ENCODE assay signal across 8 cellular contexts in the genomic region with DNA sequence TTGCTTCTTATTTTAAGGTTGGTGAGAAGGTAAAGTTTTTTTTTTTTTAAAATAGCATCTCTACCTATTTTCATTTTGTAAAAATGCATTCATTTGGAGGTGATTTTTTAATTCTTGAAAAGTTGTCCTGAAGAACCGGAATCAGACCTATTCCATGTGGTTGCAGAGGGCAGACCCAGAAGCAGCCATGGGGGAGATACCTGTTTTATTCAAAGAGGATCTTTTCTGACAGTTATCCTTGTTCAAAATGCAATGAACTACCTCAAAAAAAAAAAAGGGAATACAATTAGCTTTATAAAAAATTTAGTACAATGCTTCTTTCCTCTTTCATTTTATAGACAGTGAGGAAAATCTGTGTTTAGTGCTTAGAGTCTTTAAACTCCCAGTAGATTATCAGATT. TPM values are rescaled to one million over a fixed set of nuclear protein-coding genes. Genes with fewer than 3 reads are reported as not detected.
A peak's percentile ranks its signal among the peaks of the same experiment; 100 is the strongest.
DNase-seq lines count a peak whose midpoint lies in the region; TF ChIP-seq lines count a peak whose summit lies in the region.

No MANE protein-coding gene starts in this region.

- H3K27me3 Mint-ChIP-seq in CD14-positive monocyte (ENCODE audit: low read depth in 3 of 3), result peaks cover 0 to 5% (median 0%) of the 10 kb centered on the region in 3 donors

- no peaks in the 10 kb centered on the region for H3K36me3 ChIP-seq in BJ (ENCODE audit: control insufficient read depth, insufficient read depth, low read length)
- H3K36me3 ChIP-seq in esophagus squamous epithelium, result no peaks in the 10 kb centered on the region
- no peaks in the 10 kb centered on the region for H3K36me3 ChIP-seq in parathyroid adenoma (ENCODE audit: control insufficient read depth, insufficient read depth, low read length)

- H3K9me3 Mint-ChIP-seq in CD14-positive monocyte, result peaks cover 0 to 7% (median 3%) of the 10 kb centered on the region in 7 donors

- no peaks in the 10 kb centered on the region for H3K36me3 Mint-ChIP-seq in CD14-positive monocyte

- H3K27ac Mint-ChIP-seq in CD14-positive monocyte, result no peak overlapping the region

- POLR2A ChIA-PET in BJ (lab: Charles Lee), result interaction anchor here (0.7 kb wide), 1 partner anchor 1076 kb away, joined by 5 read pairs; no protein-coding TSS in a partner anchor

- WGBS in esophagus squamous epithelium, 2 donors, result 83 to 85% methylated on average over 1 of the region's 1 CpG

- no peaks in the 10 kb centered on the region for H3K79me2 ChIP-seq in parathyroid adenoma

- H3K4me3 Mint-ChIP-seq in CD14-positive monocyte, result peak overlapping the region in 1 of 2 donors; percentile 98

- H3K27me3 ChIP-seq in BJ (ENCODE audit: control insufficient read depth, insufficient read depth, low read length), result no peaks in the 10 kb centered on the region
- H3K27me3 ChIP-seq in esophagus squamous epithelium, result no peaks in the 10 kb centered on the region
- no peaks in the 10 kb centered on the region for H3K27me3 ChIP-seq in parathyroid adenoma (ENCODE audit: control insufficient read depth, insufficient read depth, low read length)

- TF ChIP-seq CTCF in BJ (IDR thresholded peaks at IDR 0.05; ENCODE audit: insufficient read depth, low read depth, low read length) (no peak), NB4 (IDR thresholded peaks at IDR 0.05; ENCODE audit: low read depth, low read length) (no peak), esophagus squamous epithelium (IDR thresholded peaks at IDR 0.05) (no peak), parathyroid adenoma (IDR thresholded peaks at IDR 0.05) (no peak), CD14-positive monocyte (IDR thresholded peaks at IDR 0.05) (no peak)

- TF ChIP-seq POLR2A in NB4 (IDR thresholded peaks at IDR 0.05; ENCODE audit: extremely low read depth, insufficient read length), result no peak
- TF ChIP-seq POLR2A in esophagus squamous epithelium (IDR thresholded peaks at IDR 0.05), result no peak

- H3K4me3 ChIP-seq in BJ (ENCODE audit: low read depth, low read length), result peak overlapping the region; percentile 62
- peak overlapping the region; percentile 77 for H3K4me3 ChIP-seq in NB4 (ENCODE audit: low read depth, low read length)
- peak overlapping the region in 3 of 4 donors; percentile 53 to 68 (median 67) for H3K4me3 ChIP-seq in esophagus squamous epithelium
- peak overlapping the region; percentile 97 for H3K4me3 ChIP-seq in parathyroid adenoma (ENCODE audit: low read depth, low read length)

- H3K27ac ChIP-seq in esophagus squamous epithelium (peak overlapping the region; percentile 90 to 99 (median 96)), parathyroid adenoma (peak overlapping the region; percentile 97)

- H2AFZ ChIP-seq in parathyroid adenoma, result peak overlapping the region; percentile 92

- intact Hi-C loops in esophagus squamous epithelium (cut with DNase I) (loop anchor here (5.0 kb wide), 1 partner anchor 236 kb away; no protein-coding TSS in a partner anchor), CD14-positive monocyte (cut with micrococcal nuclease) (loop anchor here (5.0 kb wide), 3 partner anchors 36 to 256 kb away; partner anchors contain the start of gene VCPKMT (in 1 of the 2))

- no peaks in the 10 kb centered on the region for H3K9me3 ChIP-seq in esophagus squamous epithelium
- no peaks in the 10 kb centered on the region for H3K9me3 ChIP-seq in parathyroid adenoma (ENCODE audit: control insufficient read depth, low read length)

- peaks cover 22% of the 10 kb centered on the region for H3K4me1 Mint-ChIP-seq in CD14-positive monocyte

- peak overlapping the region; percentile 93 for H3K4me2 ChIP-seq in parathyroid adenoma (ENCODE audit: low read length)

- DNase-seq in BJ (ENCODE audit: low read depth) (no peak), NB4 (ENCODE audit: low read depth) (no peak), esophagus squamous epithelium (lab: John Stamatoyannopoulos, UW) (no peak), CD14-positive monocyte (ENCODE audit: low spot score) (no peak), NCI-H2196 (lab: John Stamatoyannopoulos, UW; ENCODE audit: unreplicated experiment) (no peak), AG08395 (ENCODE audit: low spot score) (no peak), cortex of kidney (lab: John Stamatoyannopoulos, UW) (no peak)

- CTCF ChIA-PET in BJ (lab: Yijun Ruan, JAX), result interaction anchor here (0.6 to 7.6 kb wide), 20 partner anchors 9 to 266 kb away, joined by 3 to 113 read pairs (median 8); partner anchors contain the start of genes NEMF and VCPKMT

- H3K9ac ChIP-seq in parathyroid adenoma, result no peak overlapping the region

- H3K4me1 ChIP-seq in esophagus squamous epithelium (peaks cover 0 to 45% (median 15%) of the 10 kb centered on the region in 3 donors), parathyroid adenoma (no peaks in the 10 kb centered on the region)

RNA-seq across cellular contexts. Expression of gene NEMF, which starts 8.4 kb away (rescaled TPM):
- polyA plus RNA-seq in BJ (2011; rRNA removed) (12.6 and 28.5 TPM in 2 replicates), CD14-positive monocyte (10 to 100 TPM; 18.3 to 27.6 TPM)
- 41.5 and 46.7 TPM in 2 replicates for polyA minus RNA-seq in BJ (2011; rRNA and poly(A)+ RNA removed)
- total RNA-seq in esophagus squamous epithelium, result 10 to 100 TPM; 36.4 to 89.8 (median 59.9) TPM

RNA-seq across cellular contexts. Expression of gene ARF6, which starts 31.9 kb away (rescaled TPM):
- polyA plus RNA-seq in BJ (2011; rRNA removed) (21.8 and 22.8 TPM in 2 replicates), CD14-positive monocyte (100 to 1,000 TPM; 120 to 136 TPM)
- polyA minus RNA-seq in BJ (2011; rRNA and poly(A)+ RNA removed), result 22.2 and 25.3 TPM in 2 replicates
- 100 to 1,000 TPM; 109 to 156 (median 133) TPM for total RNA-seq in esophagus squamous epithelium
